In genomic region chr16:9308300-9309209, GRCh38 we compare ENCODE assay signal across 1 cellular context.
TF ChIP-seq lines count a peak whose summit lies in the region.

No MANE protein-coding gene starts in this region.

TF ChIP-seq in GM23338, 12 proteins besides CTCF, POLR2A, EP300 and RAD21 (continued from another document):
- TF ChIP-seq REST (IDR thresholded peaks at IDR 0.05; ENCODE audit: unreplicated experiment): no peak
- no peak for TF ChIP-seq EZH2 (IDR thresholded peaks at IDR 0.05; ENCODE audit: low read depth, unreplicated experiment)
- TF ChIP-seq ZNF462 (CRISPR knock-in tag; IDR thresholded peaks at IDR 0.05): no peak
- no peak for TF ChIP-seq CREB1 (CRISPR knock-in tag; IDR thresholded peaks at IDR 0.05; ENCODE audit: low read depth)
- TF ChIP-seq JUNB (IDR thresholded peaks at IDR 0.05; ENCODE audit: unreplicated experiment): no peak
- no peak for TF ChIP-seq EZH2phosphoT487 (IDR thresholded peaks at IDR 0.05; ENCODE audit: unreplicated experiment)
- no peak for TF ChIP-seq NANOG (IDR thresholded peaks at IDR 0.05; ENCODE audit: borderline replicate concordance)
- no peak for TF ChIP-seq ZNF331 (CRISPR knock-in tag; IDR thresholded peaks at IDR 0.05; ENCODE audit: low read depth)
- TF ChIP-seq POLR2AphosphoS5 (IDR thresholded peaks at IDR 0.05; ENCODE audit: low read depth): no peak
